ENCODE assay signal across 2 cellular contexts in genomic region chr10:55200020-55200419, GRCh38.
TF ChIP-seq lines count a peak whose summit lies in the region.

No MANE protein-coding gene starts in this region.

TF ChIP-seq in Ishikawa, 13 proteins besides CTCF, POLR2A, EP300 and RAD21:
- peak; percentile 14; the same call in 1 of the 2 replicates for TF ChIP-seq REST (IDR thresholded peaks at IDR 0.05; ENCODE audit: low read depth)
- TF ChIP-seq, protein P1, sequence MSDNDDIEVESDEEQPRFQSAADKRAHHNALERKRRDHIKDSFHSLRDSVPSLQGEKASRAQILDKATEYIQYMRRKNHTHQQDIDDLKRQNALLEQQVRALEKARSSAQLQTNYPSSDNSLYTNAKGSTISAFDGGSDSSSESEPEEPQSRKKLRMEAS (IDR thresholded peaks at IDR 0.05), result no peak

TF ChIP-seq in GM12878, 131 proteins besides CTCF, POLR2A, EP300 and RAD21 (continued from another document):
- peak; percentile 82 for TF ChIP-seq REST (IDR thresholded peaks at IDR 0.05; ENCODE audit: low read depth, low read length)
- TF ChIP-seq SUPT20H (IDR thresholded peaks at IDR 0.05; ENCODE audit: borderline replicate concordance, control insufficient read depth, low read depth, low read length), result no peak
